Comparison of ENCODE assay signal across 20 cellular contexts in genomic region chr1:229619614-229620013, GRCh38. TPM values are rescaled to one million over a fixed set of nuclear protein-coding genes. Genes with fewer than 3 reads are reported as not detected.
A peak's percentile ranks its signal among the peaks of the same experiment; 100 is the strongest.
DNase-seq lines count a peak whose midpoint lies in the region; ATAC-seq and TF ChIP-seq lines count a peak whose summit lies in the region.
"Had no signal": no experiment of that assay in that cellular context is flagged by ENCODE, and none has a peak within 500 bp of the region (broad histone marks: within the 10 kb centered on the region; RNA-seq: fewer than 3 reads in every experiment).

No MANE protein-coding gene starts in this region.

- peaks cover 94% of the 10 kb centered on the region for H3K79me2 ChIP-seq in osteoblast (ENCODE audit: insufficient read depth, low read length)

- no peak overlapping the region for H3K27ac Mint-ChIP-seq in activated T-cell treated with anti-CD3 and anti-CD28 coated beads, Interleukin-2, amount 50 U/mL, for 72 hours
- H3K27ac Mint-ChIP-seq in activated naive CD8-positive, alpha-beta T cell treated with anti-CD3 and anti-CD28 coated beads for 36 hours = peak overlapping the region; percentile 17
- no peak overlapping the region for H3K27ac Mint-ChIP-seq in CD8-positive, alpha-beta T cell

- no peak for TF ChIP-seq CTCF in HEK293 (tag by site-specific recombination; IDR thresholded peaks at IDR 0.05)
- TF ChIP-seq CTCF in osteoblast (IDR thresholded peaks at IDR 0.05; ENCODE audit: extremely low read depth, low read depth, low read length) = no peak
- TF ChIP-seq CTCF in colonic mucosa (IDR thresholded peaks at IDR 0.05) = no peak
- TF ChIP-seq CTCF in CD8-positive, alpha-beta T cell (IDR thresholded peaks at IDR 0.05) = no peak

- H3K4me2 ChIP-seq in osteoblast (ENCODE audit: insufficient read depth, low read length) = no peak overlapping the region
- H3K4me2 ChIP-seq: A549 had no signal

- H3K36me3 Mint-ChIP-seq in activated T-cell treated with anti-CD3 and anti-CD28 coated beads, Interleukin-2, amount 50 U/mL, for 72 hours (ENCODE audit: insufficient read depth in 2 of 2) = no peaks in the 10 kb centered on the region
- peaks cover 13% of the 10 kb centered on the region for H3K36me3 Mint-ChIP-seq in activated naive CD8-positive, alpha-beta T cell treated with anti-CD3 and anti-CD28 coated beads for 36 hours
- peaks cover 2% of the 10 kb centered on the region for H3K36me3 Mint-ChIP-seq in CD8-positive, alpha-beta T cell

- no peak overlapping the region for H2AFZ ChIP-seq in osteoblast (ENCODE audit: low read length)
- H2AFZ ChIP-seq: GM23248 had no signal

- H3K4me1 Mint-ChIP-seq in activated T-cell treated with anti-CD3 and anti-CD28 coated beads, Interleukin-2, amount 50 U/mL, for 72 hours (ENCODE audit: low read depth) = peaks cover 58% of the 10 kb centered on the region
- peaks cover 54% of the 10 kb centered on the region for H3K4me1 Mint-ChIP-seq in activated naive CD8-positive, alpha-beta T cell treated with anti-CD3 and anti-CD28 coated beads for 36 hours
- H3K4me1 Mint-ChIP-seq in CD8-positive, alpha-beta T cell (ENCODE audit: low read depth) = peaks cover 49% of the 10 kb centered on the region

- H3K9ac ChIP-seq in colonic mucosa (ENCODE audit: low read depth in 2 of 2, low read length in 2 of 2) = no peak overlapping the region
- H3K9ac ChIP-seq: GM23248 had no signal

- H3K9me3 ChIP-seq in HEK293 (ENCODE audit: control insufficient read depth, insufficient read depth, low read depth, low read length) (no peaks in the 10 kb centered on the region), osteoblast (ENCODE audit: low read depth, low read length) (no peaks in the 10 kb centered on the region), colonic mucosa (no peaks in the 10 kb centered on the region)
- H3K9me3 ChIP-seq in CD8-positive, alpha-beta T cell (ENCODE audit: low read length) = no peaks in the 10 kb centered on the region
- H3K9me3 ChIP-seq: A549, Caco-2, MG63 had no signal

- H3K36me3 ChIP-seq in HEK293 (ENCODE audit: control insufficient read depth in 2 of 2, insufficient read depth in 1 of 2, low read length in 2 of 2) (no peaks in the 10 kb centered on the region; a peak in 1 of 3 replicates), osteoblast (ENCODE audit: insufficient read depth, low read length) (no peaks in the 10 kb centered on the region), colonic mucosa (no peaks in the 10 kb centered on the region)
- no peaks in the 10 kb centered on the region for H3K36me3 ChIP-seq in CD8-positive, alpha-beta T cell (ENCODE audit: insufficient read depth, low read length)

- H4K20me1 ChIP-seq in osteoblast (ENCODE audit: insufficient read depth, low read length) = peaks cover 61% of the 10 kb centered on the region

- H3K27me3 Mint-ChIP-seq in activated T-cell treated with anti-CD3 and anti-CD28 coated beads, Interleukin-2, amount 50 U/mL, for 72 hours (ENCODE audit: low read depth) = no peaks in the 10 kb centered on the region
- H3K27me3 Mint-ChIP-seq in activated naive CD8-positive, alpha-beta T cell treated with anti-CD3 and anti-CD28 coated beads for 36 hours = no peaks in the 10 kb centered on the region
- H3K27me3 Mint-ChIP-seq in CD8-positive, alpha-beta T cell (ENCODE audit: low read depth) = no peaks in the 10 kb centered on the region

- intact Hi-C loops in colonic mucosa (cut with DNase I) = loop anchor here (5.0 kb wide), 1 partner anchor 57 kb away; no protein-coding TSS in a partner anchor
- intact Hi-C loops in CD8-positive, alpha-beta T cell (cut with DNase I, micrococcal nuclease) = loop anchor here in 1 of 2 experiments (10.0 kb wide), 1 partner anchor 1245 kb away; the partner anchor contains the start of gene C1orf198

- H3K9me3 Mint-ChIP-seq in activated T-cell treated with anti-CD3 and anti-CD28 coated beads, Interleukin-2, amount 50 U/mL, for 72 hours = no peaks in the 10 kb centered on the region
- H3K9me3 Mint-ChIP-seq in activated naive CD8-positive, alpha-beta T cell treated with anti-CD3 and anti-CD28 coated beads for 36 hours = no peaks in the 10 kb centered on the region
- H3K9me3 Mint-ChIP-seq in CD8-positive, alpha-beta T cell = no peaks in the 10 kb centered on the region

- no peaks in the 10 kb centered on the region for H3K27me3 ChIP-seq in osteoblast (ENCODE audit: insufficient read depth, low read length)
- H3K27me3 ChIP-seq in colonic mucosa = no peaks in the 10 kb centered on the region
- no peaks in the 10 kb centered on the region for H3K27me3 ChIP-seq in CD8-positive, alpha-beta T cell (ENCODE audit: insufficient read depth, low read length)
- H3K27me3 ChIP-seq: MG63 had no signal

- H3K27ac ChIP-seq in HEK293 (ENCODE audit: extremely low read depth, low read depth, low read length) (no peak overlapping the region), osteoblast (ENCODE audit: low read depth, low read length) (no peak overlapping the region), colonic mucosa (no peak overlapping the region)
- H3K27ac ChIP-seq in CD8-positive, alpha-beta T cell (ENCODE audit: low read depth, low read length) = no peak overlapping the region
- H3K27ac ChIP-seq: A549, C4-2B, GM23248 had no signal

- POLR2A ChIA-PET in HEK293 (lab: Yijun Ruan, JAX) = interaction anchor here (0.6 kb wide), 1 partner anchor 1121 kb away, joined by 3 read pairs; no protein-coding TSS in a partner anchor
- POLR2A ChIA-PET in CD8-positive, alpha-beta T cell (lab: Charles Lee) = no interaction called here

- DNase-seq in activated T-cell treated with anti-CD3 and anti-CD28 coated beads, Interleukin-2, amount 50 U/mL, for 72 hours = no peak
- DNase-seq in activated T-cell treated with anti-CD3 and anti-CD28 coated beads, Interleukin-2, amount 50 U/mL, for 1 hour = no peak
- no peak for DNase-seq in activated naive CD8-positive, alpha-beta T cell treated with anti-CD3 and anti-CD28 coated beads for 36 hours
- DNase-seq in osteoblast (ENCODE audit: insufficient read length, low spot score, missing footprints) (peak; percentile 39), colonic mucosa (no peak)
- DNase-seq in CD8-positive, alpha-beta T cell = no peak
- no peak for DNase-seq in activated CD4-positive, CD25-positive, alpha-beta regulatory T cell (lab: John Stamatoyannopoulos, UW)
- DNase-seq: Caco-2, GM23248, KBM-7, MG63, NCI-H1105, NCI-H1694 treated with DMSO at 0.1 percent for 48 hours, NCI-H446 treated with DMSO at 0.1 percent for 48 hours, NCI-H748 treated with DMSO at 0.1 percent for 48 hours had no signal

- peak overlapping the region; percentile 0 to 13 for H3K4me3 Mint-ChIP-seq in activated T-cell treated with anti-CD3 and anti-CD28 coated beads, Interleukin-2, amount 50 U/mL, for 72 hours
- H3K4me3 Mint-ChIP-seq in activated naive CD8-positive, alpha-beta T cell treated with anti-CD3 and anti-CD28 coated beads for 36 hours = no peak overlapping the region
- H3K4me3 Mint-ChIP-seq in CD8-positive, alpha-beta T cell = no peak overlapping the region

- H3K4me3 ChIP-seq in HEK293 (ENCODE audit: low read depth, low read length) = no peak overlapping the region
- no peak overlapping the region for H3K4me3 ChIP-seq in osteoblast (ENCODE audit: insufficient read depth, low read length)
- no peak overlapping the region for H3K4me3 ChIP-seq in colonic mucosa
- no peak overlapping the region for H3K4me3 ChIP-seq in CD8-positive, alpha-beta T cell (ENCODE audit: low read depth, low read length)
- H3K4me3 ChIP-seq: A549, GM23248, MG63 had no signal

- H3K4me1 ChIP-seq in HEK293 (ENCODE audit: control insufficient read depth, insufficient read depth, low read length) (no peaks in the 10 kb centered on the region), osteoblast (ENCODE audit: insufficient read depth, low read length) (peaks cover 19% of the 10 kb centered on the region), colonic mucosa (peaks cover 5% of the 10 kb centered on the region)
- peaks cover 13% of the 10 kb centered on the region for H3K4me1 ChIP-seq in CD8-positive, alpha-beta T cell (ENCODE audit: insufficient read depth, low read length)

- no peak for ATAC-seq in activated T-cell treated with anti-CD3 and anti-CD28 coated beads, Interleukin-2, amount 50 U/mL, for 72 hours (replicated peaks in 1 of 2)
- no peak for ATAC-seq in CD8-positive, alpha-beta T cell
- ATAC-seq: A549, Panc1, Right ventricle myocardium inferior had no signal

- CTCF ChIA-PET in HEK293 (lab: Yijun Ruan, JAX) = no interaction called here
- CTCF ChIA-PET in CD8-positive, alpha-beta T cell (lab: Charles Lee) = interaction anchor here (0.8 kb wide), 1 partner anchor 12 kb away, joined by 3 read pairs; no protein-coding TSS in a partner anchor

TF ChIP-seq in HEK293, 187 proteins besides CTCF, POLR2A, EP300 and RAD21 (continues in another document):
- TF ChIP-seq ZNF311 (tag by site-specific recombination; IDR thresholded peaks at IDR 0.05; ENCODE audit: borderline replicate concordance) = no peak
- TF ChIP-seq ZFHX2 (tag by site-specific recombination; conservative IDR thresholded peaks at IDR 0.05) = peak; percentile 58
- TF ChIP-seq KLF7 (tag by site-specific recombination; IDR thresholded peaks at IDR 0.05; ENCODE audit: borderline replicate concordance) = no peak
- TF ChIP-seq, protein P1, sequence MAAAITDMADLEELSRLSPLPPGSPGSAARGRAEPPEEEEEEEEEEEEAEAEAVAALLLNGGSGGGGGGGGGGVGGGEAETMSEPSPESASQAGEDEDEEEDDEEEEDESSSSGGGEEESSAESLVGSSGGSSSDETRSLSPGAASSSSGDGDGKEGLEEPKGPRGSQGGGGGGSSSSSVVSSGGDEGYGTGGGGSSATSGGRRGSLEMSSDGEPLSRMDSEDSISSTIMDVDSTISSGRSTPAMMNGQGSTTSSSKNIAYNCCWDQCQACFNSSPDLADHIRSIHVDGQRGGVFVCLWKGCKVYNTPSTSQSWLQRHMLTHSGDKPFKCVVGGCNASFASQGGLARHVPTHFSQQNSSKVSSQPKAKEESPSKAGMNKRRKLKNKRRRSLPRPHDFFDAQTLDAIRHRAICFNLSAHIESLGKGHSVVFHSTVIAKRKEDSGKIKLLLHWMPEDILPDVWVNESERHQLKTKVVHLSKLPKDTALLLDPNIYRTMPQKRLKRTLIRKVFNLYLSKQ (tag by site-specific recombination; IDR thresholded peaks at IDR 0.05; ENCODE audit: borderline replicate concordance) = no peak
- no peak for TF ChIP-seq ZNF585B (tag by site-specific recombination; IDR thresholded peaks at IDR 0.05)
- 0 out of 2 replicates have a peak, but pooled peaks have one; percentile 57 for TF ChIP-seq ZNF10 (tag by site-specific recombination; IDR thresholded peaks at IDR 0.05)
- no peak for TF ChIP-seq ZNF514 (tag by site-specific recombination; IDR thresholded peaks at IDR 0.05)

RNA-seq across cellular contexts. Expression of gene TAF5L, which starts 6.3 kb away (rescaled TPM):
- 10 to 100 TPM; 18.9 to 21.7 TPM for total RNA-seq in activated T-cell treated with anti-CD3 and anti-CD28 coated beads, Interleukin-2, amount 50 U/mL, for 72 hours
- 10 to 100 TPM; 28.0 to 32.2 TPM for total RNA-seq in activated naive CD8-positive, alpha-beta T cell treated with anti-CD3 and anti-CD28 coated beads for 36 hours
- 13.4 and 14.4 TPM in 2 replicates for total RNA-seq in osteoblast
- 10 to 100 TPM; 20.9 to 24.3 TPM for total RNA-seq in colonic mucosa
- total RNA-seq in CD8-positive, alpha-beta T cell = 10 to 100 TPM; 25.4 to 28.0 TPM

RNA-seq across cellular contexts. Expression of gene URB2, which starts 6.4 kb away (rescaled TPM):
- total RNA-seq in activated T-cell treated with anti-CD3 and anti-CD28 coated beads, Interleukin-2, amount 50 U/mL, for 72 hours = 10 to 100 TPM; 11.6 to 12.3 TPM
- 10 to 100 TPM; 28.9 to 30.1 TPM for total RNA-seq in activated naive CD8-positive, alpha-beta T cell treated with anti-CD3 and anti-CD28 coated beads for 36 hours
- total RNA-seq in osteoblast (7.7 and 9.0 TPM in 2 replicates), colonic mucosa (1 to 10 TPM; 5.7 to 10.0 TPM)
- total RNA-seq in CD8-positive, alpha-beta T cell = 1 to 10 TPM; 8.5 to 8.6 TPM

Comparison
In these comparisons a context has a peak if more than half of its experiments do, and no peak if none do; other contexts are left out.
1. H3K4me3 Mint-ChIP-seq: peak in activated T-cell treated with anti-CD3 and anti-CD28 coated beads, Interleukin-2, amount 50 U/mL, for 72 hours (2 of 2); none in activated naive CD8-positive, alpha-beta T cell treated with anti-CD3 and anti-CD28 coated beads for 36 hours (single experiment) and CD8-positive, alpha-beta T cell (single experiment).